8 cellular contexts compared by ENCODE assay signal in genomic region chr11:64553554-64554201, GRCh38. TPM values are rescaled to one million over a fixed set of nuclear protein-coding genes. Genes with fewer than 3 reads are reported as not detected.
DNase-seq lines count a peak whose midpoint lies in the region; ATAC-seq and TF ChIP-seq lines count a peak whose summit lies in the region.

No MANE protein-coding gene starts in this region.

- H3K9me3 ChIP-seq in CD8-positive, alpha-beta memory T cell (ENCODE audit: low read length) = no peaks in the 10 kb centered on the region
- H3K9me3 ChIP-seq in spleen = no peaks in the 10 kb centered on the region

- no peaks in the 10 kb centered on the region for H3K9me3 Mint-ChIP-seq in CD8-positive, alpha-beta memory T cell
- peaks cover 3 to 17% (median 6%) of the 10 kb centered on the region in 5 experiments for H3K9me3 Mint-ChIP-seq in brain
- peaks cover 4% of the 10 kb centered on the region for H3K9me3 Mint-ChIP-seq in stimulated activated memory B cell treated with anti-CD40 and anti-IgM and Interleukin-4, amounts not matched to agents 10 μg/mL and 1 μg/mL and 100 μg/mL, for 72 hours

- TF ChIP-seq CTCF in brain (conservative IDR thresholded peaks at IDR 0.05) = peak; percentile 97 to 99
- TF ChIP-seq CTCF in spleen (IDR thresholded peaks at IDR 0.05 in 8 of 11, conservative IDR thresholded peaks at IDR 0.05 in 3 of 11) = peak; percentile 85 to 97 (median 93)

- no peak overlapping the region for H3K4me3 Mint-ChIP-seq in CD8-positive, alpha-beta memory T cell
- peak overlapping the region in 4 of 5 experiments; percentile 23 to 69 (median 52) for H3K4me3 Mint-ChIP-seq in brain
- no peak overlapping the region for H3K4me3 Mint-ChIP-seq in stimulated activated memory B cell treated with anti-CD40 and anti-IgM and Interleukin-4, amounts not matched to agents 10 μg/mL and 1 μg/mL and 100 μg/mL, for 72 hours

- ATAC-seq in stimulated activated memory B cell treated with anti-CD40 and anti-IgM and Interleukin-4, amounts not matched to agents 10 μg/mL and 1 μg/mL and 100 μg/mL, for 72 hours = no peak
- no peak for ATAC-seq in GM19452 (IDR thresholded peaks at IDR 0.05; ENCODE audit: unreplicated experiment)

- WGBS in spleen, 5 donors = 42 to 49% (median 45%) methylated on average over 11 to 13 of the region's 13 CpGs

- intact Hi-C loops in spleen (cut with DNase I; ENCODE audit: low total_unique reads) = loop anchor here (2.0 kb wide), 1 partner anchor 99 kb away; no protein-coding TSS in a partner anchor

- H3K4me1 ChIP-seq in CD8-positive, alpha-beta memory T cell (ENCODE audit: insufficient read depth, low read length) = no peaks in the 10 kb centered on the region
- peaks cover 15 to 33% (median 27%) of the 10 kb centered on the region in 6 donors for H3K4me1 ChIP-seq in spleen

- CTCF ChIA-PET in CD8-positive, alpha-beta memory T cell (lab: Charles Lee) = interaction anchor here (1.0 kb wide), 1 partner anchor 99 kb away, joined by 3 read pairs; no protein-coding TSS in a partner anchor

- peaks cover 11 to 12% of the 10 kb centered on the region in 2 donors for H3K27me3 Mint-ChIP-seq in CD8-positive, alpha-beta memory T cell
- H3K27me3 Mint-ChIP-seq in brain = peaks cover 8% of the 10 kb centered on the region
- H3K27me3 Mint-ChIP-seq in stimulated activated memory B cell treated with anti-CD40 and anti-IgM and Interleukin-4, amounts not matched to agents 10 μg/mL and 1 μg/mL and 100 μg/mL, for 72 hours = peaks cover 21% of the 10 kb centered on the region

- no peak for TF ChIP-seq POLR2A in spleen (IDR thresholded peaks at IDR 0.05)

- peak; percentile 21 to 61 (median 33) for DNase-seq in CD8-positive, alpha-beta memory T cell
- DNase-seq in HT1080 (ENCODE audit: low read depth) (peak; percentile 38), T-helper 2 cell (peak; percentile 6 to 36 (median 27)), iPS-NIHi11 (ENCODE audit: low spot score) (peak; percentile 83), spleen (peak; percentile 84)

- H3K4me1 Mint-ChIP-seq in CD8-positive, alpha-beta memory T cell = no peaks in the 10 kb centered on the region
- H3K4me1 Mint-ChIP-seq in brain = peaks cover 32% of the 10 kb centered on the region
- H3K4me1 Mint-ChIP-seq in stimulated activated memory B cell treated with anti-CD40 and anti-IgM and Interleukin-4, amounts not matched to agents 10 μg/mL and 1 μg/mL and 100 μg/mL, for 72 hours = peaks cover 18% of the 10 kb centered on the region

- H3K27ac ChIP-seq in CD8-positive, alpha-beta memory T cell (ENCODE audit: low read depth, low read length) = no peak overlapping the region
- H3K27ac ChIP-seq in spleen = peak overlapping the region in 7 of 8 donors; percentile 15 to 66 (median 62)

- no peak overlapping the region for H3K4me3 ChIP-seq in CD8-positive, alpha-beta memory T cell (ENCODE audit: low read length)
- no peak overlapping the region for H3K4me3 ChIP-seq in spleen

- H3K27me3 ChIP-seq in CD8-positive, alpha-beta memory T cell (ENCODE audit: insufficient read depth, low read length, poor library complexity, severe bottlenecking) = no peaks in the 10 kb centered on the region
- H3K27me3 ChIP-seq in spleen (replicated peaks in 1 of 7) = no peaks in the 10 kb centered on the region

- H3K27ac Mint-ChIP-seq in CD8-positive, alpha-beta memory T cell = no peak overlapping the region
- peak overlapping the region; percentile 63 to 96 (median 94) for H3K27ac Mint-ChIP-seq in brain
- no peak overlapping the region for H3K27ac Mint-ChIP-seq in stimulated activated memory B cell treated with anti-CD40 and anti-IgM and Interleukin-4, amounts not matched to agents 10 μg/mL and 1 μg/mL and 100 μg/mL, for 72 hours

- H3K36me3 ChIP-seq in CD8-positive, alpha-beta memory T cell (ENCODE audit: insufficient read depth, low read length) = no peaks in the 10 kb centered on the region
- H3K36me3 ChIP-seq in spleen = no peaks in the 10 kb centered on the region

- no peaks in the 10 kb centered on the region for H3K36me3 Mint-ChIP-seq in CD8-positive, alpha-beta memory T cell
- H3K36me3 Mint-ChIP-seq in brain = no peaks in the 10 kb centered on the region
- no peaks in the 10 kb centered on the region for H3K36me3 Mint-ChIP-seq in stimulated activated memory B cell treated with anti-CD40 and anti-IgM and Interleukin-4, amounts not matched to agents 10 μg/mL and 1 μg/mL and 100 μg/mL, for 72 hours

- POLR2A ChIA-PET in CD8-positive, alpha-beta memory T cell (lab: Charles Lee) = no interaction called here

RNA-seq across cellular contexts. Expression of gene SLC22A11, which starts 2.1 kb away (rescaled TPM):
- total RNA-seq in CD8-positive, alpha-beta memory T cell = not detected
- polyA plus RNA-seq in CD8-positive, alpha-beta memory T cell = not detected
- total RNA-seq in HT1080 (2014; rRNA removed; shearing (Covaris generic)) = not detected in 2 replicates
- polyA plus RNA-seq in HT1080 (2015; cell fraction: cytosol; rRNA removed) = not detected in 2 replicates
- polyA plus RNA-seq in HT1080 (2015; cell fraction: nucleus; rRNA removed) = not detected in 2 replicates
- polyA plus RNA-seq in brain (ENCODE audit: insufficient read depth, low read depth, low replicate concordance) (not detected), spleen (under 1 TPM; 0.04 to 0.17 (median 0.16) TPM)
- total RNA-seq in spleen = 1 to 10 TPM in 1 of 7 donors, under 1 TPM in 4, not detected in 2; 0.27 to 1.5 (median 0.72) TPM

RNA-seq across cellular contexts. Expression of gene SLC22A12, which starts 37.3 kb away (rescaled TPM):
- not detected for total RNA-seq in CD8-positive, alpha-beta memory T cell
- polyA plus RNA-seq in CD8-positive, alpha-beta memory T cell = not detected
- not detected in 2 replicates for total RNA-seq in HT1080 (2014; rRNA removed; shearing (Covaris generic))
- not detected in 2 replicates for polyA plus RNA-seq in HT1080 (2015; cell fraction: cytosol; rRNA removed)
- polyA plus RNA-seq in HT1080 (2015; cell fraction: nucleus; rRNA removed) = not detected in 2 replicates
- polyA plus RNA-seq in brain (ENCODE audit: insufficient read depth, low read depth, low replicate concordance) (not detected), spleen (not detected)
- total RNA-seq in spleen = not detected

Comparison
In these comparisons a context has a peak if more than half of its experiments do, and no peak if none do; other contexts are left out.
1. DNase-seq: peak in every context shown above with its lines; median percentile 84 in spleen; 83 in iPS-NIHi11; 38 in HT1080; 33 in CD8-positive, alpha-beta memory T cell; 27 in T-helper 2 cell.
2. H3K27ac Mint-ChIP-seq: peak in brain (5 of 5); none in CD8-positive, alpha-beta memory T cell (0 of 8) and stimulated activated memory B cell treated with anti-CD40 and anti-IgM and Interleukin-4, amounts not matched to agents 10 μg/mL and 1 μg/mL and 100 μg/mL, for 72 hours (single experiment).
3. H3K4me3 Mint-ChIP-seq: peak in brain (4 of 5); none in CD8-positive, alpha-beta memory T cell (0 of 7) and stimulated activated memory B cell treated with anti-CD40 and anti-IgM and Interleukin-4, amounts not matched to agents 10 μg/mL and 1 μg/mL and 100 μg/mL, for 72 hours (single experiment).